ENCODE assay signal across 21 cellular contexts in the genomic region with DNA sequence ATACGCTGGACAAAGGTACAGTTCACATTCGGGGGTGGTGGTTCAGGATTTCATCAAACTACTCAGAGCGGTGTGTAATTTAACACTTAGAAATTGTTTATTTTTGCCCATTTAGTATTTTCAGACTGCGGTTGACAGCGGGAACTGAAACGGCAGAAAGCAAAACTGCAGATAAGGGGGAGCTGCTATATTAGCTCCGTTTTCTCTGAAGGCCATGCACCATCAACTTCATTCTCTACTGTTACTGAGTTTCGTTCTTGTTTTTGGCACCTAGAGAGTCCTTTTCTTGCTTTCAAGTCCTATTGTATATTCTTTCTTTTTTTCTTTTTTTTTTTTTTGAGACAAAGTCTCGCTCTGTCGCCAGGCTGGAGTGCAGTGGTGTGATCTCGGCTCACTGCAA.
DNase-seq lines count a peak whose midpoint lies in the region; ATAC-seq and TF ChIP-seq lines count a peak whose summit lies in the region.
"Had no signal": no experiment of that assay in that cellular context is flagged by ENCODE, and none has a peak within 500 bp of the region (broad histone marks: within the 10 kb centered on the region; RNA-seq: fewer than 3 reads in every experiment).

No MANE protein-coding gene starts in this region.

- no peaks in the 10 kb centered on the region for H3K27me3 Mint-ChIP-seq in progenitor cell of endocrine pancreas
- H3K27me3 Mint-ChIP-seq: B cell had no signal

- ATAC-seq in GM18867 (IDR thresholded peaks at IDR 0.05; ENCODE audit: unreplicated experiment) (peak; percentile 94), GM21367 (IDR thresholded peaks at IDR 0.05; ENCODE audit: unreplicated experiment) (peak; percentile 92), HG03066 (IDR thresholded peaks at IDR 0.05; ENCODE audit: low read depth, unreplicated experiment) (peak; percentile 90), HG02798 (IDR thresholded peaks at IDR 0.05; ENCODE audit: poor library complexity, unreplicated experiment) (no peak)
- ATAC-seq: A549, SK-N-SH treated with all-trans-retinoic acid at 6 μM for 48 hours had no signal

- DNase-seq in progenitor cell of endocrine pancreas (ENCODE audit: low spot score, unreplicated experiment) (no peak), posterior cingulate gyrus (no peak), GM10266 (ENCODE audit: extremely low spot score) (no peak)
- DNase-seq: DMS53, GF-D8, H7, KG1, NCI-H1092 treated with DMSO at 0.1 percent for 48 hours, NCI-H1436 treated with DMSO at 0.1 percent for 48 hours, NCI-H1930, NCI-H2227 treated with DMSO at 0.1 percent for 48 hours, NCI-H510A, NCI-H748 treated with DMSO at 0.1 percent for 48 hours, Peyer's patch had no signal

- intact Hi-C loops in posterior cingulate gyrus (cut with DNase I), result no loop called here

- TF ChIP-seq CTCF in progenitor cell of endocrine pancreas (IDR thresholded peaks at IDR 0.05; ENCODE audit: unreplicated experiment) (no peak), GM10266 (IDR thresholded peaks at IDR 0.05; ENCODE audit: control insufficient read depth, insufficient read depth, low read depth, missing control alignments) (no peak)

- no peak overlapping the region for H3K4me3 Mint-ChIP-seq in progenitor cell of endocrine pancreas (ENCODE audit: low read depth)
- H3K4me3 Mint-ChIP-seq: B cell had no signal

- H3K4me1 Mint-ChIP-seq in progenitor cell of endocrine pancreas (ENCODE audit: low read depth), result peaks cover 4% of the 10 kb centered on the region
- H3K4me1 Mint-ChIP-seq: B cell had no signal

- H3K9me3 Mint-ChIP-seq in progenitor cell of endocrine pancreas (ENCODE audit: low read depth), result peaks cover 4% of the 10 kb centered on the region

- H3K27ac Mint-ChIP-seq in progenitor cell of endocrine pancreas, result peak overlapping the region; percentile 77
- H3K27ac Mint-ChIP-seq: B cell had no signal

- peaks cover 16% of the 10 kb centered on the region for H3K36me3 Mint-ChIP-seq in progenitor cell of endocrine pancreas (ENCODE audit: insufficient read depth)
